15 cellular contexts compared by ENCODE assay signal in genomic region chr4:55158957-55159356, GRCh38. TPM values are rescaled to one million over a fixed set of nuclear protein-coding genes. Genes with fewer than 3 reads are reported as not detected.
"Had no signal": no experiment of that assay in that cellular context is flagged by ENCODE, and none has a peak within 500 bp of the region (broad histone marks: within the 10 kb centered on the region; RNA-seq: fewer than 3 reads in every experiment).

No MANE protein-coding gene starts in this region.

- ATAC-seq: activated naive CD8-positive, alpha-beta T cell treated with anti-CD3 and anti-CD28 coated beads, Interleukin-2, amount 50 U/mL, for 24 hours; left colon had no signal

- DNase-seq: activated CD4-positive, alpha-beta memory T cell treated with anti-CD3 and anti-CD28 coated beads, Interleukin-2, amount 10 ng/mL, durations not matched to agents 7 days and 5 days; activated CD8-positive, alpha-beta memory T cell treated with anti-CD3 and anti-CD28 coated beads, Interleukin-2, amount 50 U/mL, for 4 hours; activated naive CD4-positive, alpha-beta T cell treated with Interleukin-2 at 50 U/mL for 16 hours; activated naive CD8-positive, alpha-beta T cell treated with anti-CD3 and anti-CD28 coated beads, Interleukin-2, amount 50 U/mL, for 24 hours; caudate nucleus; glutamatergic neuron; left colon; naive B cell; small intestine; stomach; T1000 had no signal

- H3K27ac ChIP-seq: ascending aorta, neutrophil, right atrium auricular region, stomach, thoracic aorta had no signal

- H3K4me1 ChIP-seq: ascending aorta, right atrium auricular region had no signal

- H3K9me3 ChIP-seq: ascending aorta, neutrophil, right atrium auricular region, stomach, thoracic aorta had no signal

- H3K27me3 ChIP-seq: ascending aorta, right atrium auricular region had no signal

- H3K36me3 ChIP-seq: ascending aorta, neutrophil, right atrium auricular region, stomach, thoracic aorta had no signal

- H3K4me3 ChIP-seq: ascending aorta, right atrium auricular region, stomach, thoracic aorta had no signal

RNA-seq across cellular contexts. Expression of gene KDR, which starts 33.6 kb away (rescaled TPM):
- total RNA-seq: activated CD4-positive, alpha-beta memory T cell treated with anti-CD3 and anti-CD28 coated beads, Interleukin-2, amount 10 ng/mL, durations not matched to agents 7 days and 5 days had no signal
